In genomic region chr6:110271732-110272022, GRCh38 we compare ENCODE assay signal across 33 cellular contexts.
"Had no signal": no experiment of that assay in that cellular context is flagged by ENCODE, and none has a peak within 500 bp of the region (broad histone marks: within the 10 kb centered on the region; RNA-seq: fewer than 3 reads in every experiment).

No MANE protein-coding gene starts in this region.

- H3K9me3 ChIP-seq: adrenal gland, body of pancreas, breast epithelium had no signal

- H3K4me3 ChIP-seq: adrenal gland, body of pancreas, breast epithelium had no signal

- ATAC-seq: activated CD8-positive, alpha-beta T cell treated with anti-CD3 and anti-CD28 coated beads for 36 hours; activated naive CD4-positive, alpha-beta T cell treated with anti-CD3 and anti-CD28 coated beads, Interleukin-2, amount 50 U/mL, for 72 hours; activated T-cell treated with anti-CD3 and anti-CD28 coated beads, Interleukin-2, amount 50 U/mL, for 4 hours; activated T-cell treated with anti-CD3 and anti-CD28 coated beads, Interleukin-2, amount 50 U/mL, for 72 hours; activated T-helper 17 cell treated with anti-CD3 and anti-CD28 coated beads, Interleukin-2, amount 50 U/mL, for 72 hours; body of pancreas had no signal

- DNase-seq: activated B cell treated with CpG ODN at 0.5 μM for 24 hours; activated CD4-positive, alpha-beta memory T cell treated with anti-CD3 and anti-CD28 coated beads for 36 hours; activated CD4-positive, alpha-beta T cell treated with anti-CD3 and anti-CD28 coated beads for 4 hours; activated CD4-positive, alpha-beta T cell treated with anti-CD3 and anti-CD28 coated beads, Interleukin-2, amount 10 ng/mL, durations not matched to agents 24 days and 14 days; activated CD4-positive, alpha-beta T cell treated with anti-CD3 and anti-CD28 coated beads, Interleukin-2, amount 50 U/mL, for 1 hour; activated CD4-positive, alpha-beta T cell treated with anti-CD3 and anti-CD28 coated beads, Interleukin-2, amount 50 U/mL, for 4 hours; activated CD4-positive, CD25-positive, alpha-beta regulatory T cell treated with anti-CD3 and anti-CD28 coated beads, Interleukin-2, amount 50 U/mL, for 72 hours; activated CD8-positive, alpha-beta memory T cell treated with anti-CD3 and anti-CD28 coated beads, Interleukin-2, amount 50 U/mL, for 4 hours; activated CD8-positive, alpha-beta T cell treated with anti-CD3 and anti-CD28 coated beads for 36 hours; activated effector memory CD4-positive, alpha-beta T cell treated with anti-CD3 and anti-CD28 coated beads, Interleukin-2, amount 50 U/mL, for 16 hours; activated gamma-delta T cell treated with Interleukin-2 at 50 U/mL for 16 hours; activated naive CD4-positive, alpha-beta T cell; activated naive CD4-positive, alpha-beta T cell treated with anti-CD3 and anti-CD28 coated beads for 36 hours; activated naive CD4-positive, alpha-beta T cell treated with anti-CD3 and anti-CD28 coated beads, Interleukin-2, amount 50 U/mL, for 16 hours; activated naive CD8-positive, alpha-beta T cell treated with anti-CD3 and anti-CD28 coated beads for 36 hours; activated T-cell treated with anti-CD3 and anti-CD28 coated beads for 4 hours; activated T-cell treated with anti-CD3 and anti-CD28 coated beads, Interleukin-2, amount 50 U/mL, for 1 hour; activated T-cell treated with anti-CD3 and anti-CD28 coated beads, Interleukin-2, amount 50 U/mL, for 4 hours; activated T-cell treated with anti-CD3 and anti-CD28 coated beads, Interleukin-2, amount 50 U/mL, for 72 hours; adrenal gland; amniotic stem cell; aorta; body of pancreas; brain microvascular endothelial cell; central memory CD4-positive, alpha-beta T cell; T-helper 2 cell; T-helper 9 cell had no signal

- H3K36me3 ChIP-seq: adrenal gland, brain microvascular endothelial cell, breast epithelium had no signal

- H3K27me3 ChIP-seq: adrenal gland, body of pancreas, brain microvascular endothelial cell, breast epithelium had no signal

- H3K4me1 ChIP-seq: adrenal gland, body of pancreas, breast epithelium had no signal

- H3K27ac ChIP-seq: adrenal gland, body of pancreas, brain microvascular endothelial cell, breast epithelium, VCaP had no signal

- FAIRE-seq: astrocyte, TTC549 had no signal
